10 cellular contexts compared by ENCODE assay signal in genomic region chr3:126468028-126468891, GRCh38. TPM values are rescaled to one million over a fixed set of nuclear protein-coding genes. Genes with fewer than 3 reads are reported as not detected.
DNase-seq lines count a peak whose midpoint lies in the region; FAIRE-seq and TF ChIP-seq lines count a peak whose summit lies in the region.
"Had no signal": no experiment of that assay in that cellular context is flagged by ENCODE, and none has a peak within 500 bp of the region (broad histone marks: within the 10 kb centered on the region; RNA-seq: fewer than 3 reads in every experiment).

No MANE protein-coding gene starts in this region.

- peaks cover 76% of the 10 kb centered on the region for H3K79me2 ChIP-seq in GM23248 (ENCODE audit: insufficient read depth)
- H3K79me2 ChIP-seq in mesendoderm (ENCODE audit: control insufficient read depth, insufficient read depth, low read length) = peaks cover 12% of the 10 kb centered on the region

- H3K9ac ChIP-seq in GM23248 = no peak overlapping the region
- H3K9ac ChIP-seq in mesendoderm (ENCODE audit: low read length) = no peak overlapping the region

- peaks cover 24% of the 10 kb centered on the region for H3K79me1 ChIP-seq in mesendoderm (ENCODE audit: low read length)

- no peak overlapping the region for H2BK120ac ChIP-seq in mesendoderm (ENCODE audit: low read depth, low read length)

- H3K27me3 Mint-ChIP-seq in type B pancreatic cell = no peaks in the 10 kb centered on the region

- no peak overlapping the region for H3K4ac ChIP-seq in mesendoderm (ENCODE audit: low read depth, low read length)

- peaks cover 41% of the 10 kb centered on the region for H3K36me3 ChIP-seq in GM23248 (ENCODE audit: low read depth)
- peaks cover 45% of the 10 kb centered on the region for H3K36me3 ChIP-seq in bronchial epithelial cell (ENCODE audit: control insufficient read depth, insufficient read depth, low read length)
- peaks cover 23% of the 10 kb centered on the region for H3K36me3 ChIP-seq in mesendoderm (ENCODE audit: control insufficient read depth, insufficient read depth, low read length)

- H4K20me1 ChIP-seq in GM23248 (ENCODE audit: insufficient read depth) = peaks cover 11% of the 10 kb centered on the region

- no peak overlapping the region for H3K18ac ChIP-seq in mesendoderm (ENCODE audit: low read length)

- no peak overlapping the region for H4K8ac ChIP-seq in mesendoderm (ENCODE audit: low read depth, low read length)

- peaks cover 19% of the 10 kb centered on the region for H3F3A ChIP-seq in GM23248 (ENCODE audit: insufficient read depth)

- H3K4me2 ChIP-seq in GM23248 (ENCODE audit: unreplicated experiment) (no peak overlapping the region), mesendoderm (ENCODE audit: low read length) (no peak overlapping the region)

- H3K23ac ChIP-seq in mesendoderm (ENCODE audit: low read length) = no peak overlapping the region

- H3K9me2 ChIP-seq in GM23248 (ENCODE audit: insufficient read depth) = no peaks in the 10 kb centered on the region

- H3K27me3 ChIP-seq in GM23248 (replicated peaks; ENCODE audit: insufficient read depth) = no peaks in the 10 kb centered on the region
- H3K27me3 ChIP-seq in bronchial epithelial cell (ENCODE audit: control insufficient read depth, insufficient read depth, low read length) = no peaks in the 10 kb centered on the region
- no peaks in the 10 kb centered on the region for H3K27me3 ChIP-seq in mesendoderm (ENCODE audit: insufficient read depth, low read length, poor library complexity)
- H3K27me3 ChIP-seq: heart right ventricle had no signal

- no peak overlapping the region for H2AFZ ChIP-seq in GM23248

- no peak overlapping the region for H4K5ac ChIP-seq in mesendoderm (ENCODE audit: low read length)

- no peak overlapping the region for H3K56ac ChIP-seq in mesendoderm (ENCODE audit: low read length)

- peak; percentile 32 for FAIRE-seq in bronchial epithelial cell (lab: Jason Lieb, UNC)

- in situ Hi-C loops in GM23248 (cut with MboI) = no loop called here

- no peak overlapping the region for H2AK5ac ChIP-seq in mesendoderm (ENCODE audit: low read length)

- H3K9me3 Mint-ChIP-seq in type B pancreatic cell = no peaks in the 10 kb centered on the region

- H2BK5ac ChIP-seq in mesendoderm (ENCODE audit: low read length) = no peak overlapping the region

- TF ChIP-seq CTCF in bronchial epithelial cell (IDR thresholded peaks at IDR 0.05; ENCODE audit: insufficient read depth, low read length, severe bottlenecking) (no peak), type B pancreatic cell (conservative IDR thresholded peaks at IDR 0.05) (no peak)

- H3K9me3 ChIP-seq in GM23248 (ENCODE audit: low read depth) = no peaks in the 10 kb centered on the region
- H3K9me3 ChIP-seq: heart right ventricle had no signal

- no peak overlapping the region for H3K4me3 Mint-ChIP-seq in type B pancreatic cell

- DNase-seq in AG20443 (ENCODE audit: low spot score) (peak; percentile 59), GM23248 (peak; percentile 46), bronchial epithelial cell (ENCODE audit: low read depth) (no peak), mesenteric fat pad (ENCODE audit: low spot score) (peak; percentile 51), hippocampal formation (lab: John Stamatoyannopoulos, UW) (no peak), type B pancreatic cell (ENCODE audit: extremely low spot score, unreplicated experiment) (no peak), mesendoderm (no peak)
- no peak for DNase-seq in activated CD4-positive, alpha-beta T cell treated with anti-CD3 and anti-CD28 coated beads, Interleukin-2, amount 50 U/mL, for 1 hour
- DNase-seq: dermis blood vessel endothelial cell, heart right ventricle had no signal

- 85 to 90% methylated on average over 11 to 13 of the region's 13 CpGs for WGBS in GM23248 (ENCODE audit: low coverage in 1 of 2, low lambda C conversion rate in 2 of 2, missing lambda C conversion rate in 2 of 2), 2 experiments
- no CpG with 5 or more reads among the region's 13 CpGs for WGBS in mesendoderm (ENCODE audit: extremely low coverage, insufficient coverage, low lambda C conversion rate)

- H3K27ac ChIP-seq in GM23248 (no peak overlapping the region), mesendoderm (ENCODE audit: low read depth, low read length) (no peak overlapping the region)

- H3K4me1 ChIP-seq in GM23248 (ENCODE audit: insufficient read depth) (peaks cover 14% of the 10 kb centered on the region), mesendoderm (ENCODE audit: control insufficient read depth, low read depth, low read length) (peaks cover 4% of the 10 kb centered on the region)

- H3K4me3 ChIP-seq in GM23248 = no peak overlapping the region
- no peak overlapping the region for H3K4me3 ChIP-seq in bronchial epithelial cell (ENCODE audit: low read depth, low read length)
- no peak overlapping the region for H3K4me3 ChIP-seq in mesendoderm (ENCODE audit: low read length)
- H3K4me3 ChIP-seq: heart right ventricle had no signal

- H3K27ac Mint-ChIP-seq in type B pancreatic cell = no peak overlapping the region

- H2BK15ac ChIP-seq in mesendoderm (replicated peaks; ENCODE audit: low read depth) = no peak overlapping the region

- H3K36me3 Mint-ChIP-seq in type B pancreatic cell = peaks cover 51% of the 10 kb centered on the region

- peaks cover 15% of the 10 kb centered on the region for H3K4me1 Mint-ChIP-seq in type B pancreatic cell (ENCODE audit: unreplicated experiment)

RNA-seq across cellular contexts. Expression of gene ZXDC, which starts 7.4 kb away (rescaled TPM):
- total RNA-seq in GM23248 (2014; rRNA removed; shearing (Covaris generic)) = 19.2 and 20.0 TPM in 2 replicates
- polyA plus RNA-seq in GM23248 (2016; fragmentation: Nextera tagmentation; extraction: Ambion mirVana) = 4.2 and 6.1 TPM in 2 replicates
- total RNA-seq in bronchial epithelial cell (21.9 and 23.3 TPM in 2 replicates), mesenteric fat pad (29.4 TPM), type B pancreatic cell (ENCODE audit: low replicate concordance) (29.0 and 30.0 TPM in 2 replicates)
- polyA plus RNA-seq in mesendoderm (2013, experiment 1 of 2) = 9.7 TPM
- polyA plus RNA-seq in mesendoderm (2013, experiment 2 of 2) = 10.0 TPM

RNA-seq across cellular contexts. Expression of gene UROC1, which starts 49.3 kb away (rescaled TPM):
- total RNA-seq in GM23248 (2014; rRNA removed; shearing (Covaris generic)) = not detected in 2 replicates
- not detected in 2 replicates for polyA plus RNA-seq in GM23248 (2016; fragmentation: Nextera tagmentation; extraction: Ambion mirVana)
- total RNA-seq in bronchial epithelial cell (not detected in 2 replicates), mesenteric fat pad (not detected), type B pancreatic cell (ENCODE audit: low replicate concordance) (not detected in 2 replicates)
- polyA plus RNA-seq in mesendoderm (2013, experiment 1 of 2) = 0.01 TPM
- polyA plus RNA-seq in mesendoderm (2013, experiment 2 of 2) = not detected
- total RNA-seq: dermis blood vessel endothelial cell, heart right ventricle had no signal

RNA-seq across cellular contexts. Expression of gene CHST13, which starts 55.7 kb away (rescaled TPM):
- total RNA-seq in GM23248 (2014; rRNA removed; shearing (Covaris generic)) = not detected in 2 replicates
- 0.11 TPM in 1 of 2 replicates, not detected in the other for polyA plus RNA-seq in GM23248 (2016; fragmentation: Nextera tagmentation; extraction: Ambion mirVana)
- total RNA-seq in bronchial epithelial cell = not detected in 2 replicates
- 2.3 TPM for total RNA-seq in mesenteric fat pad
- 0.31 and 0.67 TPM in 2 replicates for total RNA-seq in type B pancreatic cell (ENCODE audit: low replicate concordance)
- 1.5 TPM for polyA plus RNA-seq in mesendoderm (2013, experiment 1 of 2)
- polyA plus RNA-seq in mesendoderm (2013, experiment 2 of 2) = 1.8 TPM
- total RNA-seq: dermis blood vessel endothelial cell had no signal

Comparison
In these comparisons a context has a peak if more than half of its experiments do, and no peak if none do; other contexts are left out.
1. DNase-seq: peak in AG20443 (single experiment), GM23248 (single experiment) and mesenteric fat pad (single experiment); none in bronchial epithelial cell (single experiment), hippocampal formation (0 of 2), type B pancreatic cell (single experiment), mesendoderm (single experiment) and activated CD4-positive, alpha-beta T cell treated with anti-CD3 and anti-CD28 coated beads, Interleukin-2, amount 50 U/mL, for 1 hour (single experiment).